23 cellular contexts compared by ENCODE assay signal in genomic region chr12:37541356-37541755, GRCh38.
"Had no signal": no experiment of that assay in that cellular context is flagged by ENCODE, and none has a peak within 500 bp of the region (broad histone marks: within the 10 kb centered on the region; RNA-seq: fewer than 3 reads in every experiment).

No MANE protein-coding gene starts in this region.

- H3K27ac Mint-ChIP-seq: naive B cell; naive thymus-derived CD8-positive, alpha-beta T cell; natural killer cell treated with Interleukin-12 subunit alpha and Interleukin-12 subunit beta and Interleukin-15 and Interleukin-18, amount 100 ng/mL, for 72 hours; nephron progenitor cell; progenitor cell of endocrine pancreas; stimulated activated naive B cell treated with anti-CD40 and anti-IgM and Interleukin-4, amounts not matched to agents 10 μg/mL and 1 μg/mL and 100 μg/mL, for 72 hours; stimulated activated naive CD8-positive, alpha-beta T cell treated with anti-CD3 and anti-CD28 coated beads, Interleukin-15, Interleukin-2, amounts not matched to agents 100 ng/mL and 50 ng/mL, for 24 hours had no signal

- H3K4me1 Mint-ChIP-seq: naive B cell; naive thymus-derived CD8-positive, alpha-beta T cell; nephron progenitor cell; neural crest cell; stimulated activated naive B cell treated with anti-CD40 and anti-IgM and Interleukin-4, amounts not matched to agents 10 μg/mL and 1 μg/mL and 100 μg/mL, for 72 hours had no signal

- DNase-seq: naive B cell; naive thymus-derived CD8-positive, alpha-beta T cell; nephron progenitor cell; nucleus accumbens; ovary; psoas muscle; right lobe of liver; spleen; stimulated activated CD4-positive, alpha-beta T cell treated with anti-CD3 and anti-CD28 coated beads, Interleukin-12 subunit alpha, Interleukin-12 subunit beta, amount 100 ng/mL, for 4 hours; stimulated activated CD4-positive, alpha-beta T cell treated with anti-CD3 and anti-CD28 coated beads, Interleukin-1b, Interleukin-23, amount 100 ng/mL, for 48 hours; stimulated activated CD4-positive, alpha-beta T cell treated with anti-CD3 and anti-CD28 coated beads, Interleukin-4, amount 100 ng/mL, for 1 hour; stimulated activated CD4-positive, alpha-beta T cell treated with anti-CD3 and anti-CD28 coated beads, Interleukin-4, amount 100 ng/mL, for 4 hours; stimulated activated CD8-positive, alpha-beta memory T cell treated with anti-CD3 and anti-CD28 coated beads, Interleukin-4, amount 100 ng/mL, for 48 hours; stimulated activated naive B cell treated with anti-CD40 and anti-IgM and Interleukin-4, amounts not matched to agents 10 μg/mL and 1 μg/mL and 100 μg/mL, for 72 hours; stimulated activated naive CD4-positive, alpha-beta T cell treated with Interleukin-2 at 50 U/mL for 16 hours; stomach; thyroid gland; trophoblast cell had no signal

- ATAC-seq: naive thymus-derived CD8-positive, alpha-beta T cell; natural killer cell treated with Interleukin-12 subunit alpha and Interleukin-12 subunit beta and Interleukin-15 and Interleukin-18, amount 100 ng/mL, for 72 hours; psoas muscle; right cardiac atrium; stimulated activated naive B cell treated with anti-CD40 and anti-IgM and Interleukin-4, amounts not matched to agents 10 μg/mL and 1 μg/mL and 100 μg/mL, for 72 hours had no signal

- H3K36me3 Mint-ChIP-seq: stimulated activated naive B cell treated with anti-CD40 and anti-IgM and Interleukin-4, amounts not matched to agents 10 μg/mL and 1 μg/mL and 100 μg/mL, for 72 hours had no signal

- H3K27me3 Mint-ChIP-seq: naive B cell; naive thymus-derived CD8-positive, alpha-beta T cell; natural killer cell treated with Interleukin-12 subunit alpha and Interleukin-12 subunit beta and Interleukin-15 and Interleukin-18, amount 100 ng/mL, for 72 hours; progenitor cell of endocrine pancreas; stimulated activated naive B cell treated with anti-CD40 and anti-IgM and Interleukin-4, amounts not matched to agents 10 μg/mL and 1 μg/mL and 100 μg/mL, for 72 hours; stimulated activated naive CD8-positive, alpha-beta T cell treated with anti-CD3 and anti-CD28 coated beads, Interleukin-15, Interleukin-2, amounts not matched to agents 100 ng/mL and 50 ng/mL, for 24 hours had no signal

- H3K4me3 Mint-ChIP-seq: naive B cell; naive thymus-derived CD8-positive, alpha-beta T cell; natural killer cell treated with Interleukin-12 subunit alpha and Interleukin-12 subunit beta and Interleukin-15 and Interleukin-18, amount 100 ng/mL, for 72 hours; nephron progenitor cell; neural crest cell; stimulated activated naive B cell treated with anti-CD40 and anti-IgM and Interleukin-4, amounts not matched to agents 10 μg/mL and 1 μg/mL and 100 μg/mL, for 72 hours; stimulated activated naive CD8-positive, alpha-beta T cell treated with anti-CD3 and anti-CD28 coated beads, Interleukin-15, Interleukin-2, amounts not matched to agents 100 ng/mL and 50 ng/mL, for 24 hours had no signal
